Comparison of ENCODE assay signal across 8 cellular contexts in the genomic region with DNA sequence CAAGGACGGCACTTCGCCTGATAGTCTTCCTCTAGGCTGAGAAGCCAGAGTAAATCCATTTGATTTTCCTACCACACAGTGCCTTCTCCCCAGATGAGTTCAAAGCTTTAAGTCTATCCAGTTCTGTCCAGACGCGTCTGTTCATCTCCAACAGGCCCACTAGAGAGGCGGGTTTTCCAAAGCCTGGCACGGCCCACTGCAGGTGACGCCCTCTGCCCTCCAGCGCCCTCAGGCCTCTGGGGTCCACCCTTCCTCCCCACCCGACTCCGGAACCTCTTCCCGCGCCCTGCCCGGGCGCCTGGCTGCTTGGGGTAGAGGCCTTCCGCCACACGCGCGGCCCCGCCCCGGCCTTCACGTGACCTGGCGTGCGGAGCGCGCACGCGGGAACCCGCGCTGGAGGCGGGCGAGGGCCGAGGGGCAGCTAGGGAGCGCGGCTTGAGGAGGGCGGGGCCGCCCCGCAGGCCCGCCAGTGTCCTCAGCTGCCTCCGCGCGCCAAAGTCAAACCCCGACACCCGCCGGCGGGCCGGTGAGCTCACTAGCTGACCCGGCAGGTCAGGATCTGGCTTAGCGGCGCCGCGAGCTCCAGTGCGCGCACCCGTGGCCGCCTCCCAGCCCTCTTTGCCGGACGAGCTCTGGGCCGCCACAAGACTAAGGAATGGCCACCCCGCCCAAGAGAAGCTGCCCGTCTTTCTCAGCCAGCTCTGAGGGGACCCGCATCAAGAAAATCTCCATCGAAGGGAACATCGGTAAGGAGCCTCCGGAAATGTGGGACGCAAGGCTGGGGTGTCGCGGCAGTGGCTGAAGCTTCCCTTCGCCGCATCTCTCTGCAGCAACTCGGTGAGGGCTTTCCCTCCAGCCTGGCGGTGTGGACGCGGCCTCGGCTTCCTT. TPM values are rescaled to one million over a fixed set of nuclear protein-coding genes. Genes with fewer than 3 reads are reported as not detected.
DNase-seq lines count a peak whose midpoint lies in the region; ATAC-seq and TF ChIP-seq lines count a peak whose summit lies in the region.

Gene DCK, plus strand, starts transcription at position 469 of the 888 bp plus-strand sequence. Its CDS starts 187 bp downstream, at position 656.

- 3% methylated on average over 13 of the region's 74 CpGs for WGBS in right lobe of liver (ENCODE audit: insufficient coverage, low coverage, low lambda C conversion rate, missing lambda C conversion rate)

- TF ChIP-seq POLR2A in right lobe of liver (IDR thresholded peaks at IDR 0.05), result peak; percentile 87

- peak within 1 kb of the TSS; percentile 84 to 96 (median 88) for H3K27ac Mint-ChIP-seq in CD14-positive monocyte

- no peaks in the 10 kb centered on the region for H3K9me3 Mint-ChIP-seq in CD14-positive monocyte

- no peaks in the 10 kb centered on the region for H3K9me3 ChIP-seq in right lobe of liver

- ATAC-seq in GM19372 (IDR thresholded peaks at IDR 0.05; ENCODE audit: low read depth, unreplicated experiment) (peak; percentile 82), HG03521 (IDR thresholded peaks at IDR 0.05; ENCODE audit: unreplicated experiment) (peak; percentile 83), right lobe of liver (peak; percentile 95 to 99 (median 98))

- H3K27ac ChIP-seq in dorsolateral prefrontal cortex (peak within 1 kb of the TSS; percentile 52 to 97 (median 88)), right lobe of liver (peak within 1 kb of the TSS; percentile 55 to 78 (median 70))

- no peaks in the 10 kb centered on the region for H3K27me3 Mint-ChIP-seq in CD14-positive monocyte (ENCODE audit: low read depth in 3 of 3)

- TF ChIP-seq CTCF in CD14-positive monocyte (IDR thresholded peaks at IDR 0.05), result no peak
- TF ChIP-seq CTCF in dorsolateral prefrontal cortex (IDR thresholded peaks at IDR 0.05 in 54 of 56, conservative IDR thresholded peaks at IDR 0.05 in 2 of 56; ENCODE audit: low read depth in 1 of 56, partially characterized antibody in 56 of 56), result peak in 34 of 56 donors; percentile 4 to 61 (median 26)
- TF ChIP-seq CTCF in right lobe of liver (IDR thresholded peaks at IDR 0.05), result no peak

- H3K27me3 ChIP-seq in dorsolateral prefrontal cortex (no peaks in the 10 kb centered on the region), right lobe of liver (no peaks in the 10 kb centered on the region)

- H3K4me1 Mint-ChIP-seq in CD14-positive monocyte, result peaks cover 48% of the 10 kb centered on the region

- H3K36me3 Mint-ChIP-seq in CD14-positive monocyte, result peaks cover under 1 to 3% of the 10 kb centered on the region in 2 donors

- intact Hi-C loops in CD14-positive monocyte (cut with micrococcal nuclease) (loop anchor here (5.0 to 10.0 kb wide), 4 partner anchors 46 to 156 kb away; partner anchors contain the start of genes GRSF1 (in 1 of the 2) and MOB1B (in 1 of the 2)), dorsolateral prefrontal cortex (cut with DNase I) (loop anchor here (2.0 to 5.0 kb wide), 4 partner anchors 91 to 306 kb away; partner anchors contain the start of genes GRSF1 (in 1 of the 2), MOB1B (in 1 of the 2) and UTP3 (in 1 of the 2)), right lobe of liver (cut with DNase I) (no loop called here)

- peak within 1 kb of the TSS; percentile 92 to 95 for H3K4me3 Mint-ChIP-seq in CD14-positive monocyte

- H3K36me3 ChIP-seq in right lobe of liver, result no peaks in the 10 kb centered on the region

- DNase-seq in CD14-positive monocyte (ENCODE audit: low spot score) (peak; percentile 84), NCI-H748 treated with DMSO at 0.1 percent for 48 hours (lab: John Stamatoyannopoulos, UW) (peak; percentile 63), dorsolateral prefrontal cortex (peak; percentile 71 to 95 (median 86)), right lobe of liver (peak; percentile 94 to 96 (median 95))
- peak; percentile 87 to 88 for DNase-seq in activated CD4-positive, alpha-beta T cell treated with anti-CD3 and anti-CD28 coated beads, Interleukin-2, amount 50 U/mL, for 48 hours
- peak; percentile 86 for DNase-seq in stimulated activated CD4-positive, alpha-beta T cell treated with anti-CD3 and anti-CD28 coated beads, Interleukin-4, amount 100 ng/mL, for 24 hours

- peaks cover 0 to 11% (median 0%) of the 10 kb centered on the region in 4 donors for H3K4me1 ChIP-seq in right lobe of liver

- H3K4me3 ChIP-seq in dorsolateral prefrontal cortex (peak within 1 kb of the TSS; percentile 64 to 95 (median 88)), right lobe of liver (peak within 1 kb of the TSS; percentile 67 to 73 (median 71))

RNA-seq across cellular contexts. Expression of gene DCK, which starts in this region (rescaled TPM):
- 10 to 100 TPM; 47.3 to 56.6 TPM for polyA plus RNA-seq in CD14-positive monocyte
- total RNA-seq in dorsolateral prefrontal cortex (10 to 100 TPM; 12.5 to 37.5 (median 22.1) TPM), right lobe of liver (1 to 10 TPM; 1.9 to 7.2 (median 3.6) TPM)

Comparison
In these comparisons a context has a peak if more than half of its experiments do, and no peak if none do; other contexts are left out.
1. Peak in every context shown above with its lines: DNase-seq, ATAC-seq, H3K4me3 ChIP-seq and H3K27ac ChIP-seq.
2. CTCF ChIP-seq: peak in dorsolateral prefrontal cortex (34 of 56); none in CD14-positive monocyte (single experiment) and right lobe of liver (0 of 4).
3. intact Hi-C loops: an anchor here in CD14-positive monocyte (5.0 to 10.0 kb wide) and dorsolateral prefrontal cortex (2.0 to 5.0 kb wide); none called in right lobe of liver.